30 cellular contexts compared by ENCODE assay signal in genomic region chr2:10366601-10367270, GRCh38.
DNase-seq lines count a peak whose midpoint lies in the region; ATAC-seq, FAIRE-seq and TF ChIP-seq lines count a peak whose summit lies in the region.
"Had no signal": no experiment of that assay in that cellular context is flagged by ENCODE, and none has a peak within 500 bp of the region (broad histone marks: within the 10 kb centered on the region; RNA-seq: fewer than 3 reads in every experiment).

No MANE protein-coding gene starts in this region.

- H3K27me3 Mint-ChIP-seq in activated CD4-positive, alpha-beta memory T cell treated with anti-CD3 and anti-CD28 coated beads for 36 hours, result no peaks in the 10 kb centered on the region
- H3K27me3 Mint-ChIP-seq in activated CD4-positive, alpha-beta memory T cell treated with anti-CD3 and anti-CD28 coated beads, Interleukin-2, amount 10 ng/mL, durations not matched to agents 7 days and 5 days, result no peaks in the 10 kb centered on the region
- no peaks in the 10 kb centered on the region for H3K27me3 Mint-ChIP-seq in CD4-positive, alpha-beta T cell
- H3K27me3 Mint-ChIP-seq in nephron progenitor cell (ENCODE audit: low read depth, poor library complexity), result no peaks in the 10 kb centered on the region
- H3K27me3 Mint-ChIP-seq: activated CD4-positive, alpha-beta T cell treated with anti-CD3 and anti-CD28 coated beads, Interleukin-2, amount 10 ng/mL, durations not matched to agents 24 days and 14 days had no signal

- peaks cover 41% of the 10 kb centered on the region for H3K4me1 Mint-ChIP-seq in activated CD4-positive, alpha-beta memory T cell treated with anti-CD3 and anti-CD28 coated beads for 36 hours (ENCODE audit: low read depth)
- H3K4me1 Mint-ChIP-seq in activated CD4-positive, alpha-beta memory T cell treated with anti-CD3 and anti-CD28 coated beads, Interleukin-2, amount 10 ng/mL, durations not matched to agents 7 days and 5 days, result no peaks in the 10 kb centered on the region
- peaks cover 44% of the 10 kb centered on the region for H3K4me1 Mint-ChIP-seq in CD4-positive, alpha-beta T cell (ENCODE audit: low read depth)
- peaks cover 29% of the 10 kb centered on the region for H3K4me1 Mint-ChIP-seq in nephron progenitor cell

- no peaks in the 10 kb centered on the region for H3K27me3 ChIP-seq in CD4-positive, alpha-beta T cell (ENCODE audit: control insufficient read depth, insufficient read depth, low read length)
- no peaks in the 10 kb centered on the region for H3K27me3 ChIP-seq in WERI-Rb-1 (ENCODE audit: insufficient read depth, low read depth, severe bottlenecking)
- H3K27me3 ChIP-seq: dorsolateral prefrontal cortex, heart left ventricle, left lung, tibial artery had no signal

- POLR2A ChIA-PET in activated CD4-positive, alpha-beta memory T cell treated with anti-CD3 and anti-CD28 coated beads for 36 hours (lab: Charles Lee), result no interaction called here
- POLR2A ChIA-PET in activated CD4-positive, alpha-beta memory T cell treated with anti-CD3 and anti-CD28 coated beads, Interleukin-2, amount 10 ng/mL, durations not matched to agents 7 days and 5 days (lab: Charles Lee), result no interaction called here
- POLR2A ChIA-PET in CD4-positive, alpha-beta T cell (lab: Charles Lee), result interaction anchor here (0.7 kb wide), 1 partner anchor 58 kb away, joined by 3 read pairs; no protein-coding TSS in a partner anchor

- CTCF ChIA-PET in activated CD4-positive, alpha-beta memory T cell treated with anti-CD3 and anti-CD28 coated beads for 36 hours (lab: Charles Lee), result interaction anchor here (0.9 to 1.2 kb wide), 2 partner anchors 42 to 187 kb away, joined by 3 to 9 read pairs; no protein-coding TSS in a partner anchor
- CTCF ChIA-PET in activated CD4-positive, alpha-beta memory T cell treated with anti-CD3 and anti-CD28 coated beads, Interleukin-2, amount 10 ng/mL, durations not matched to agents 7 days and 5 days (lab: Charles Lee), result no interaction called here
- CTCF ChIA-PET in CD4-positive, alpha-beta T cell (lab: Charles Lee), result interaction anchor here (1.6 kb wide), 1 partner anchor 63 kb away, joined by 3 read pairs; no protein-coding TSS in a partner anchor

- H3K27ac ChIP-seq in CD4-positive, alpha-beta T cell (ENCODE audit: low read depth, low read length), result no peak overlapping the region
- H3K27ac ChIP-seq in WERI-Rb-1, result peak overlapping the region; percentile 46
- H3K27ac ChIP-seq: dorsolateral prefrontal cortex, heart left ventricle, prostate gland, tibial artery had no signal

- H3K4me3 ChIP-seq in WERI-Rb-1 (ENCODE audit: low read depth, low read length), result no peak overlapping the region
- H3K4me3 ChIP-seq: dorsolateral prefrontal cortex, heart left ventricle, left lung, prostate gland, tibial artery had no signal

- no peaks in the 10 kb centered on the region for H3K36me3 Mint-ChIP-seq in activated CD4-positive, alpha-beta memory T cell treated with anti-CD3 and anti-CD28 coated beads for 36 hours
- no peaks in the 10 kb centered on the region for H3K36me3 Mint-ChIP-seq in activated CD4-positive, alpha-beta memory T cell treated with anti-CD3 and anti-CD28 coated beads, Interleukin-2, amount 10 ng/mL, durations not matched to agents 7 days and 5 days (ENCODE audit: low read depth)
- H3K36me3 Mint-ChIP-seq in CD4-positive, alpha-beta T cell (ENCODE audit: low read depth), result peaks cover 6% of the 10 kb centered on the region
- no peaks in the 10 kb centered on the region for H3K36me3 Mint-ChIP-seq in nephron progenitor cell (ENCODE audit: low read depth)

- intact Hi-C loops in activated CD4-positive, alpha-beta memory T cell treated with anti-CD3 and anti-CD28 coated beads for 36 hours (cut with micrococcal nuclease), result no loop called here
- intact Hi-C loops in CD4-positive, alpha-beta T cell (cut with DNase I, micrococcal nuclease), result no loop called here

- FAIRE-seq in urothelium cell line (lab: Jason Lieb, UNC), result no peak
- FAIRE-seq: G401.6 had no signal

- H3K27ac Mint-ChIP-seq in activated CD4-positive, alpha-beta memory T cell treated with anti-CD3 and anti-CD28 coated beads for 36 hours, result peak overlapping the region; percentile 1
- H3K27ac Mint-ChIP-seq in activated CD4-positive, alpha-beta memory T cell treated with anti-CD3 and anti-CD28 coated beads, Interleukin-2, amount 10 ng/mL, durations not matched to agents 7 days and 5 days, result no peak overlapping the region
- peak overlapping the region; percentile 63 for H3K27ac Mint-ChIP-seq in CD4-positive, alpha-beta T cell
- peak overlapping the region; percentile 45 for H3K27ac Mint-ChIP-seq in nephron progenitor cell
- H3K27ac Mint-ChIP-seq: activated CD4-positive, alpha-beta T cell treated with anti-CD3 and anti-CD28 coated beads, Interleukin-2, amount 10 ng/mL, durations not matched to agents 24 days and 14 days had no signal

- H3K9me3 Mint-ChIP-seq in activated CD4-positive, alpha-beta memory T cell treated with anti-CD3 and anti-CD28 coated beads for 36 hours, result no peaks in the 10 kb centered on the region
- no peaks in the 10 kb centered on the region for H3K9me3 Mint-ChIP-seq in activated CD4-positive, alpha-beta memory T cell treated with anti-CD3 and anti-CD28 coated beads, Interleukin-2, amount 10 ng/mL, durations not matched to agents 7 days and 5 days
- H3K9me3 Mint-ChIP-seq in CD4-positive, alpha-beta T cell, result no peaks in the 10 kb centered on the region
- H3K9me3 Mint-ChIP-seq in nephron progenitor cell, result no peaks in the 10 kb centered on the region
- H3K9me3 Mint-ChIP-seq: activated CD4-positive, alpha-beta T cell treated with anti-CD3 and anti-CD28 coated beads, Interleukin-2, amount 10 ng/mL, durations not matched to agents 24 days and 14 days had no signal

- no peak for ATAC-seq in CD4-positive, alpha-beta T cell (ENCODE audit: poor library complexity)
- ATAC-seq: heart left ventricle, sciatic nerve had no signal

- DNase-seq in activated CD4-positive, alpha-beta memory T cell treated with anti-CD3 and anti-CD28 coated beads for 36 hours, result no peak
- DNase-seq in activated CD4-positive, alpha-beta memory T cell treated with anti-CD3 and anti-CD28 coated beads, Interleukin-2, amount 10 ng/mL, durations not matched to agents 7 days and 5 days, result no peak
- no peak for DNase-seq in CD4-positive, alpha-beta T cell
- DNase-seq in WERI-Rb-1 (peak; percentile 84), nephron progenitor cell (no peak), urothelium cell line (ENCODE audit: low spot score) (no peak), NCI-H526 treated with DMSO at 0.1 percent for 48 hours (lab: John Stamatoyannopoulos, UW) (no peak)
- no peak for DNase-seq in stimulated activated naive CD4-positive, alpha-beta T cell (lab: John Stamatoyannopoulos, UW)
- DNase-seq: activated CD4-positive, alpha-beta T cell treated with anti-CD3 and anti-CD28 coated beads, Interleukin-2, amount 10 ng/mL, durations not matched to agents 24 days and 14 days; activated naive CD4-positive, alpha-beta T cell treated with Interleukin-2 at 50 U/mL for 16 hours; activated T-cell treated with anti-CD3 and anti-CD28 coated beads, Interleukin-2, amount 50 U/mL, for 48 hours; amygdala; DMS53; dorsolateral prefrontal cortex; foreskin melanocyte; heart left ventricle; IMR-90; islet precursor cell; MV-4-11; NCI-H1436 treated with DMSO at 0.1 percent for 48 hours; NCI-H2107; SHP77 treated with DMSO at 0.1 percent for 48 hours; stimulated activated CD8-positive, alpha-beta memory T cell treated with anti-CD3 and anti-CD28 coated beads, Interleukin-4, amount 100 ng/mL, for 48 hours; SW 1271; T-helper 9 cell; tibial artery had no signal

- H3K4me3 Mint-ChIP-seq in activated CD4-positive, alpha-beta memory T cell treated with anti-CD3 and anti-CD28 coated beads for 36 hours, result no peak overlapping the region
- H3K4me3 Mint-ChIP-seq in activated CD4-positive, alpha-beta memory T cell treated with anti-CD3 and anti-CD28 coated beads, Interleukin-2, amount 10 ng/mL, durations not matched to agents 7 days and 5 days, result no peak overlapping the region
- H3K4me3 Mint-ChIP-seq in CD4-positive, alpha-beta T cell, result no peak overlapping the region
- no peak overlapping the region for H3K4me3 Mint-ChIP-seq in nephron progenitor cell
- H3K4me3 Mint-ChIP-seq: activated CD4-positive, alpha-beta T cell treated with anti-CD3 and anti-CD28 coated beads, Interleukin-2, amount 10 ng/mL, durations not matched to agents 24 days and 14 days had no signal

- H3K9me3 ChIP-seq in CD4-positive, alpha-beta T cell (ENCODE audit: control insufficient read depth, low read length), result no peaks in the 10 kb centered on the region
- H3K9me3 ChIP-seq in WERI-Rb-1 (ENCODE audit: severe bottlenecking), result no peaks in the 10 kb centered on the region
- H3K9me3 ChIP-seq: heart left ventricle, left lung, prostate gland, tibial artery had no signal

- no peaks in the 10 kb centered on the region for H3K36me3 ChIP-seq in WERI-Rb-1
- H3K36me3 ChIP-seq: left lung, prostate gland, tibial artery had no signal

- no peak for TF ChIP-seq CTCF in CD4-positive, alpha-beta T cell (IDR thresholded peaks at IDR 0.05)
- 0 out of 2 replicates have a peak, but pooled peaks have one; percentile 8 for TF ChIP-seq CTCF in WERI-Rb-1 (IDR thresholded peaks at IDR 0.05; ENCODE audit: low read depth, low read length)
- no peak for TF ChIP-seq CTCF in nephron progenitor cell (IDR thresholded peaks at IDR 0.05)
